ENCODE assay signal across 10 cellular contexts in genomic region chr5:123119334-123119986, GRCh38. TPM values are rescaled to one million over a fixed set of nuclear protein-coding genes. Genes with fewer than 3 reads are reported as not detected.
A peak's percentile ranks its signal among the peaks of the same experiment; 100 is the strongest.
DNase-seq lines count a peak whose midpoint lies in the region; ATAC-seq and TF ChIP-seq lines count a peak whose summit lies in the region.
"Had no signal": no experiment of that assay in that cellular context is flagged by ENCODE, and none has a peak within 500 bp of the region (broad histone marks: within the 10 kb centered on the region; RNA-seq: fewer than 3 reads in every experiment).

No MANE protein-coding gene starts in this region.

- peak overlapping the region; percentile 54 for H3K4me3 Mint-ChIP-seq in chondrocyte (ENCODE audit: unreplicated experiment)

- peaks cover 2% of the 10 kb centered on the region for H3K27me3 Mint-ChIP-seq in chondrocyte (ENCODE audit: low read depth)

- DNase-seq in Daoy (ENCODE audit: low read depth) = peak; percentile 29
- DNase-seq in M059J (ENCODE audit: low read depth) = peak; percentile 75
- DNase-seq in chondrocyte (ENCODE audit: low spot score) = no peak
- DNase-seq in stimulated activated CD4-positive, alpha-beta T cell treated with anti-CD3 and anti-CD28 coated beads, Interleukin-4, amount 100 ng/mL, for 1 hour = no peak
- DNase-seq in SKM-1 treated with dmso at 0.1 percent for 144 hours (lab: John Stamatoyannopoulos, UW; ENCODE audit: unreplicated experiment) = no peak
- DNase-seq: DND-41; stimulated activated CD4-positive, alpha-beta T cell treated with anti-CD3 and anti-CD28 coated beads, Interleukin-2, amount 100 ng/mL, for 24 hours had no signal

- peaks cover 38% of the 10 kb centered on the region for H3K4me1 ChIP-seq in mesodermal cell (ENCODE audit: control insufficient read depth, insufficient read depth, low read length, poor library complexity, severe bottlenecking)

- ATAC-seq in HG02763 (IDR thresholded peaks at IDR 0.05; ENCODE audit: unreplicated experiment) (no peak), HG03457 (IDR thresholded peaks at IDR 0.05; ENCODE audit: unreplicated experiment) (no peak)

- H3K9me3 Mint-ChIP-seq in chondrocyte (ENCODE audit: low read depth) = no peaks in the 10 kb centered on the region

- peaks cover 4% of the 10 kb centered on the region for H3K36me3 Mint-ChIP-seq in chondrocyte (ENCODE audit: low read depth)

- peaks cover 32% of the 10 kb centered on the region for H3K4me1 Mint-ChIP-seq in chondrocyte (ENCODE audit: low read depth)

- 10 to 16% methylated on average over 3 to 5 of the region's 8 CpGs for WGBS in mesodermal cell (ENCODE audit: insufficient coverage in 2 of 2), 2 experiments

- peak; percentile 56 for TF ChIP-seq CTCF in chondrocyte (IDR thresholded peaks at IDR 0.05)

- no peaks in the 10 kb centered on the region for H3K9me3 ChIP-seq in mesodermal cell (ENCODE audit: control insufficient read depth, low read length)

- no peak overlapping the region for H3K4me3 ChIP-seq in mesodermal cell (ENCODE audit: extremely low read depth, insufficient read depth, low read length, poor library complexity, severe bottlenecking)

- H3K36me3 ChIP-seq in mesodermal cell (ENCODE audit: control insufficient read depth, insufficient read depth, low read length) = peaks cover 2% of the 10 kb centered on the region

- peak overlapping the region; percentile 91 for H3K27ac ChIP-seq in mesodermal cell (ENCODE audit: low read depth, low read length, severe bottlenecking)

- H3K27ac Mint-ChIP-seq in chondrocyte (ENCODE audit: unreplicated experiment) = peak overlapping the region; percentile 71

RNA-seq across cellular contexts. Expression of gene PRDM6, which starts 30.4 kb away (rescaled TPM):
- total RNA-seq in Daoy (2014; rRNA removed; shearing (Covaris generic)) = 0.21 and 1.3 TPM in 2 replicates
- 0.05 and 0.30 TPM in 2 replicates for total RNA-seq in M059J (2014; rRNA removed; shearing (Covaris generic))
- 0.49 to 0.89 TPM (median 0.70 TPM) in 3 replicates for total RNA-seq in chondrocyte
- polyA plus RNA-seq in mesodermal cell (2013, experiment 1 of 2) = 6.3 TPM
- polyA plus RNA-seq in mesodermal cell (2013, experiment 2 of 2) = 5.7 TPM

Comparison
In these comparisons a context has a peak if more than half of its experiments do, and no peak if none do; other contexts are left out.
1. DNase-seq: peak in Daoy (single experiment) and M059J (single experiment); none in chondrocyte (single experiment), stimulated activated CD4-positive, alpha-beta T cell treated with anti-CD3 and anti-CD28 coated beads, Interleukin-4, amount 100 ng/mL, for 1 hour (single experiment) and SKM-1 treated with dmso at 0.1 percent for 144 hours (single experiment).